ENCODE assay signal across 8 cellular contexts in the genomic region with DNA sequence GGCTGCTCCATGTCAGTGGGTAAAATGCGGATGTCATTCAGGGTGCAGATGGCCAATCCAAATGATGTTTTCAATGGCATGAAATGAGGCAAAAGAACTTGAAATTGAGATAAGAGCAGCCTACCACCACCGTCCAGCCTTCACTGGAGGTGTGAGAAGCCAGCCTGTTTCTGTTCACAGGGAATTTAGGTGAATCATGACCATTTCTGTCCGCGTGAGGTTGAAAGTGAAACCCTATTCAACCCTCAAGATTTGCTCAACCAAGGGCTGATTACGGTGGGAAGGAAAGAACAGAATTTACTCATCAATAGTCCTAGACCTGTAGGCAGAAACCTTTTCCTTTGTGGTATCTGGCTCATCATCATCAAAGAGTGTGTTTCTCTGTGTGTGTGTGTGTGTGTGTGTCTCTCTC.
DNase-seq lines count a peak whose midpoint lies in the region; ATAC-seq lines count a peak whose summit lies in the region.

No MANE protein-coding gene starts in this region.

- peaks cover 32% of the 10 kb centered on the region for H3K4me1 Mint-ChIP-seq in activated CD8-positive, alpha-beta T cell treated with anti-CD3 and anti-CD28 coated beads, Interleukin-2, amount 10 ng/mL, durations not matched to agents 7 days and 5 days (ENCODE audit: low read depth)

- CTCF ChIA-PET in activated CD8-positive, alpha-beta T cell treated with anti-CD3 and anti-CD28 coated beads, Interleukin-2, amount 10 ng/mL, durations not matched to agents 7 days and 5 days (lab: Charles Lee): interaction anchor here (1.0 to 1.5 kb wide), 3 partner anchors 20 to 84 kb away, joined by 3 to 5 read pairs (median 3); no protein-coding TSS in a partner anchor

- peak; percentile 76 for DNase-seq in activated CD8-positive, alpha-beta T cell treated with anti-CD3 and anti-CD28 coated beads, Interleukin-2, amount 10 ng/mL, durations not matched to agents 7 days and 5 days
- peak; percentile 58 to 67 for DNase-seq in stimulated activated CD4-positive, alpha-beta T cell treated with anti-CD3 and anti-CD28 coated beads, Interleukin-2, amount 100 ng/mL, for 24 hours
- DNase-seq in NCI-H526 (lab: John Stamatoyannopoulos, UW) (no peak), NCI-H187 treated with DMSO at 0.1 percent for 48 hours (lab: John Stamatoyannopoulos, UW) (no peak), HUDEP-2 (lab: John Stamatoyannopoulos, UW; ENCODE audit: unreplicated experiment in 76 of 76) (no peak), NCI-H2107 (lab: John Stamatoyannopoulos, UW) (no peak)

- no peak overlapping the region for H3K4me3 Mint-ChIP-seq in activated CD8-positive, alpha-beta T cell treated with anti-CD3 and anti-CD28 coated beads, Interleukin-2, amount 10 ng/mL, durations not matched to agents 7 days and 5 days

- H3K9me3 Mint-ChIP-seq in activated CD8-positive, alpha-beta T cell treated with anti-CD3 and anti-CD28 coated beads, Interleukin-2, amount 10 ng/mL, durations not matched to agents 7 days and 5 days (ENCODE audit: insufficient read depth): peaks cover 4% of the 10 kb centered on the region

- H3K27me3 Mint-ChIP-seq in activated CD8-positive, alpha-beta T cell treated with anti-CD3 and anti-CD28 coated beads, Interleukin-2, amount 10 ng/mL, durations not matched to agents 7 days and 5 days (ENCODE audit: low read depth): peaks cover 18% of the 10 kb centered on the region

- peaks cover 6% of the 10 kb centered on the region for H3K36me3 Mint-ChIP-seq in activated CD8-positive, alpha-beta T cell treated with anti-CD3 and anti-CD28 coated beads, Interleukin-2, amount 10 ng/mL, durations not matched to agents 7 days and 5 days (ENCODE audit: low read depth)

- peak; percentile 91 for ATAC-seq in GM19023 (IDR thresholded peaks at IDR 0.05; ENCODE audit: unreplicated experiment)
- peak; percentile 88 for ATAC-seq in HG03066 (IDR thresholded peaks at IDR 0.05; ENCODE audit: low read depth, unreplicated experiment)
- ATAC-seq in activated CD8-positive, alpha-beta T cell treated with anti-CD3 and anti-CD28 coated beads, Interleukin-2, amount 10 ng/mL, durations not matched to agents 7 days and 5 days: peak; percentile 96

- no peak overlapping the region for H3K27ac Mint-ChIP-seq in activated CD8-positive, alpha-beta T cell treated with anti-CD3 and anti-CD28 coated beads, Interleukin-2, amount 10 ng/mL, durations not matched to agents 7 days and 5 days

- POLR2A ChIA-PET in activated CD8-positive, alpha-beta T cell treated with anti-CD3 and anti-CD28 coated beads, Interleukin-2, amount 10 ng/mL, durations not matched to agents 7 days and 5 days (lab: Charles Lee): no interaction called here

Comparison
In these comparisons a context has a peak if more than half of its experiments do, and no peak if none do; other contexts are left out.
1. DNase-seq: peak in activated CD8-positive, alpha-beta T cell treated with anti-CD3 and anti-CD28 coated beads, Interleukin-2, amount 10 ng/mL, durations not matched to agents 7 days and 5 days (single experiment) and stimulated activated CD4-positive, alpha-beta T cell treated with anti-CD3 and anti-CD28 coated beads, Interleukin-2, amount 100 ng/mL, for 24 hours (2 of 2); none in NCI-H526 (0 of 2), NCI-H187 treated with DMSO at 0.1 percent for 48 hours (single experiment), HUDEP-2 (0 of 76) and NCI-H2107 (single experiment).
2. Peak in every context shown above with its lines, with median percentiles within 50 percentile points of each other: ATAC-seq.